8 cellular contexts compared by ENCODE assay signal in the genomic region with DNA sequence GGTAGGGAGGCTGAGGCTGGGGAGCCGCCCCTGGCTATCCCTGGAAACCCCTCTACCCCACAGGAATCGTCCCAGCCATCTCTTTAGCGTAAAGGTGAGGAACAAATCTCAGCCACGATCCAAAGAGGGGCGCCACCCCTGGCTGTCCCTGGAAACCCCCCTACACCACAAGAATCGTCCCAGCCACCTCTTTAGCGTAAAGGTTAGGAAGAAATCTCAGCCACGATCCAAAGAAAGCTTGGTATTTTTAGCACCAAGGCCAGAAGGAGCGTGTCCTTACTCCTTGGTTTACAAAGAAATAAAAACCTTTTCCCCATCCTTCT. TPM values are rescaled to one million over a fixed set of nuclear protein-coding genes. Genes with fewer than 3 reads are reported as not detected.
DNase-seq lines count a peak whose midpoint lies in the region; ATAC-seq, FAIRE-seq and TF ChIP-seq lines count a peak whose summit lies in the region.

No MANE protein-coding gene starts in this region.

- no peak for FAIRE-seq in pancreas (lab: Jason Lieb, UNC)

- H3K27me3 ChIP-seq in CD8-positive, alpha-beta T cell (ENCODE audit: insufficient read depth, low read length), result no peaks in the 10 kb centered on the region
- H3K27me3 ChIP-seq in SJSA1 (replicated peaks), result no peaks in the 10 kb centered on the region
- no peaks in the 10 kb centered on the region for H3K27me3 ChIP-seq in esophagus (ENCODE audit: control insufficient read depth in 1 of 2, insufficient read depth in 2 of 2, low read length in 2 of 2)
- no peaks in the 10 kb centered on the region for H3K27me3 ChIP-seq in pancreas
- H3K27me3 ChIP-seq in PC-3 (ENCODE audit: low read length), result no peaks in the 10 kb centered on the region

- no peaks in the 10 kb centered on the region for H3F3A ChIP-seq in PC-3 (ENCODE audit: low read length, unreplicated experiment)

- peak overlapping the region; percentile 87 for H3K4me3 Mint-ChIP-seq in CD8-positive, alpha-beta T cell

- 25 to 30% methylated on average over 9 of the region's 9 CpGs for WGBS in esophagus, 2 donors
- WGBS in pancreas, 2 donors, result 31 to 43% methylated on average over 9 of the region's 9 CpGs

- H3K9me2 ChIP-seq in PC-3 (replicated peaks; ENCODE audit: low read length), result no peaks in the 10 kb centered on the region

- H3K27me3 Mint-ChIP-seq in CD8-positive, alpha-beta T cell (ENCODE audit: low read depth), result no peaks in the 10 kb centered on the region

- CTCF ChIA-PET in CD8-positive, alpha-beta T cell (lab: Charles Lee), result interaction anchor here (1.6 to 19.4 kb wide), 4 partner anchors 9 to 52 kb away, joined by 6 to 562 read pairs (median 164); no protein-coding TSS in a partner anchor
- CTCF ChIA-PET in PC-3 (lab: Charles Lee), result no interaction called here

- no TSS peak for BruUV-seq in PC-3 (replicated peaks; lab: Mats Ljungman, UMichigan)

- POLR2A ChIA-PET in CD8-positive, alpha-beta T cell (lab: Charles Lee), result interaction anchor here (0.6 to 2.5 kb wide), 5 partner anchors 12 to 66 kb away, joined by 3 to 9 read pairs (median 4); no protein-coding TSS in a partner anchor
- POLR2A ChIA-PET in PC-3 (lab: Charles Lee; ENCODE audit: unreplicated experiment), result no interaction called here

- intact Hi-C loops in CD8-positive, alpha-beta T cell (cut with DNase I, micrococcal nuclease), result loop anchor here (1.0 to 10.0 kb wide), 5 partner anchors 9 to 249 kb away; a partner anchor contains a TSS
- intact Hi-C loops in pancreas (cut with DNase I) (no loop called here), PC-3 (cut with micrococcal nuclease) (no loop called here)

- TF ChIP-seq CTCF in CD8-positive, alpha-beta T cell (IDR thresholded peaks at IDR 0.05), result no peak
- TF ChIP-seq CTCF in pancreas (IDR thresholded peaks at IDR 0.05), result no peak
- no peak for TF ChIP-seq CTCF in PC-3 (conservative IDR thresholded peaks at IDR 0.05; ENCODE audit: low read depth, low read length)

- peaks cover 10% of the 10 kb centered on the region for H3K36me3 Mint-ChIP-seq in CD8-positive, alpha-beta T cell

- no peak for ATAC-seq in CD8-positive, alpha-beta T cell
- ATAC-seq in pancreas (no peak), PC-3 (no peak)

- no peaks in the 10 kb centered on the region for H4K20me1 ChIP-seq in PC-3 (ENCODE audit: low read length)

- H2AFZ ChIP-seq in PC-3 (ENCODE audit: low read length), result no peak overlapping the region

- H3K4me1 Mint-ChIP-seq in CD8-positive, alpha-beta T cell (ENCODE audit: low read depth), result peaks cover 38% of the 10 kb centered on the region

- H3K27ac Mint-ChIP-seq in CD8-positive, alpha-beta T cell, result peak overlapping the region; percentile 93

- H3K27ac ChIP-seq in CD8-positive, alpha-beta T cell (ENCODE audit: low read depth, low read length), result peak overlapping the region; percentile 16
- H3K27ac ChIP-seq in SJSA1, result peak overlapping the region; percentile 46; the same call in 1 of the 2 replicates
- H3K27ac ChIP-seq in esophagus (ENCODE audit: low read depth in 2 of 2, low read length in 1 of 2), result peak overlapping the region; percentile 89 to 96
- H3K27ac ChIP-seq in pancreas, result peak overlapping the region; percentile 57 to 84 (median 76)
- no peak overlapping the region for H3K27ac ChIP-seq in PC-3 (ENCODE audit: low read length)

- H3K9me3 Mint-ChIP-seq in CD8-positive, alpha-beta T cell, result no peaks in the 10 kb centered on the region

- peak overlapping the region; percentile 7 for H3K4me3 ChIP-seq in CD8-positive, alpha-beta T cell (ENCODE audit: low read depth, low read length)
- H3K4me3 ChIP-seq in SJSA1, result peak overlapping the region; percentile 99
- peak overlapping the region; percentile 41 to 81 for H3K4me3 ChIP-seq in esophagus (ENCODE audit: low read depth in 1 of 2, low read length in 2 of 2)
- peak overlapping the region in 3 of 4 donors; percentile 2 to 44 (median 22) for H3K4me3 ChIP-seq in pancreas
- H3K4me3 ChIP-seq in PC-3 (ENCODE audit: low read length), result no peak overlapping the region

- DNase-seq in CD8-positive, alpha-beta T cell, result peak in 1 of 7 experiments; percentile 41
- DNase-seq in SJSA1 (ENCODE audit: low read depth in 1 of 2, low spot score in 2 of 2) (no peak), pancreas (no peak), PC-3 (no peak), Ammon's horn (ENCODE audit: low spot score) (no peak), MV-4-11 (lab: John Stamatoyannopoulos, UW) (no peak), amniotic stem cell (lab: John Stamatoyannopoulos, UW) (no peak)

- H3K4me2 ChIP-seq in PC-3 (ENCODE audit: low read length), result no peak overlapping the region

- no peaks in the 10 kb centered on the region for H3K79me2 ChIP-seq in PC-3 (ENCODE audit: low read length)

- H3K9me3 ChIP-seq in CD8-positive, alpha-beta T cell (ENCODE audit: low read length), result no peaks in the 10 kb centered on the region
- H3K9me3 ChIP-seq in SJSA1 (replicated peaks), result no peaks in the 10 kb centered on the region
- no peaks in the 10 kb centered on the region for H3K9me3 ChIP-seq in esophagus (ENCODE audit: control insufficient read depth in 2 of 2, insufficient read depth in 1 of 2, low read depth in 1 of 2, low read length in 1 of 2)
- no peaks in the 10 kb centered on the region for H3K9me3 ChIP-seq in pancreas
- no peaks in the 10 kb centered on the region for H3K9me3 ChIP-seq in PC-3 (ENCODE audit: low read length)

- H3K9ac ChIP-seq in PC-3 (ENCODE audit: low read length), result no peak overlapping the region

- peaks cover 37% of the 10 kb centered on the region for H3K4me1 ChIP-seq in CD8-positive, alpha-beta T cell (ENCODE audit: insufficient read depth, low read length)
- H3K4me1 ChIP-seq in SJSA1 (replicated peaks) (peaks cover 41% of the 10 kb centered on the region), esophagus (ENCODE audit: control insufficient read depth in 2 of 2, insufficient read depth in 2 of 2, low read length in 1 of 2) (peaks cover 5 to 12% of the 10 kb centered on the region in 2 donors), pancreas (peaks cover 2 to 33% (median 14%) of the 10 kb centered on the region in 3 donors), PC-3 (ENCODE audit: insufficient read depth, low read length) (no peaks in the 10 kb centered on the region)

- H3K36me3 ChIP-seq in CD8-positive, alpha-beta T cell (ENCODE audit: insufficient read depth, low read length), result no peaks in the 10 kb centered on the region
- H3K36me3 ChIP-seq in SJSA1 (peaks cover 27% of the 10 kb centered on the region), esophagus (ENCODE audit: control insufficient read depth in 2 of 2, insufficient read depth in 2 of 2, low read length in 1 of 2) (peaks cover 0 to 4% of the 10 kb centered on the region in 2 donors), pancreas (no peaks in the 10 kb centered on the region), PC-3 (ENCODE audit: low read depth, low read length) (no peaks in the 10 kb centered on the region)

RNA-seq across cellular contexts. Expression of a gene that starts 0.8 kb away (rescaled TPM):
- 10 to 100 TPM; 63.9 to 66.1 TPM for total RNA-seq in CD8-positive, alpha-beta T cell
- total RNA-seq in SJSA1 (2014; rRNA removed; shearing (Covaris generic)), result 60.8 and 65.8 TPM in 2 replicates
- polyA plus RNA-seq in esophagus (10 to 100 TPM; 50.6 to 63.2 TPM), pancreas (10 to 100 TPM; 10.6 to 18.8 TPM)
- total RNA-seq in pancreas (10 to 100 TPM; 20.5 to 61.9 (median 26.2) TPM), PC-3 (2014; rRNA removed) (not detected in 2 replicates)

RNA-seq across cellular contexts. Expression of a gene that starts 45.0 kb away (rescaled TPM):
- total RNA-seq in CD8-positive, alpha-beta T cell, result 1 to 10 TPM; 4.6 to 5.1 TPM
- 51.8 and 68.9 TPM in 2 replicates for total RNA-seq in SJSA1 (2014; rRNA removed; shearing (Covaris generic))
- polyA plus RNA-seq in esophagus (10 to 100 TPM; 47.3 to 87.9 TPM), pancreas (10 to 100 TPM; 18.6 to 38.4 TPM)
- total RNA-seq in pancreas (10 to 100 TPM; 18.2 to 39.8 (median 26.8) TPM), PC-3 (2014; rRNA removed) (not detected in 2 replicates)

Comparison
In these comparisons a context has a peak if more than half of its experiments do, and no peak if none do; other contexts are left out.
1. RNA of a gene that starts 0.8 kb away (total RNA-seq): 63.9 to 66.1 TPM in CD8-positive, alpha-beta T cell, 60.8 to 65.8 TPM in SJSA1 and 20.5 to 61.9 TPM in pancreas; not detected in PC-3; every median in the first group is over 10 times any median in the second.
2. intact Hi-C loops: an anchor here in CD8-positive, alpha-beta T cell (1.0 to 10.0 kb wide); none called in pancreas and PC-3.